In the genomic region with DNA sequence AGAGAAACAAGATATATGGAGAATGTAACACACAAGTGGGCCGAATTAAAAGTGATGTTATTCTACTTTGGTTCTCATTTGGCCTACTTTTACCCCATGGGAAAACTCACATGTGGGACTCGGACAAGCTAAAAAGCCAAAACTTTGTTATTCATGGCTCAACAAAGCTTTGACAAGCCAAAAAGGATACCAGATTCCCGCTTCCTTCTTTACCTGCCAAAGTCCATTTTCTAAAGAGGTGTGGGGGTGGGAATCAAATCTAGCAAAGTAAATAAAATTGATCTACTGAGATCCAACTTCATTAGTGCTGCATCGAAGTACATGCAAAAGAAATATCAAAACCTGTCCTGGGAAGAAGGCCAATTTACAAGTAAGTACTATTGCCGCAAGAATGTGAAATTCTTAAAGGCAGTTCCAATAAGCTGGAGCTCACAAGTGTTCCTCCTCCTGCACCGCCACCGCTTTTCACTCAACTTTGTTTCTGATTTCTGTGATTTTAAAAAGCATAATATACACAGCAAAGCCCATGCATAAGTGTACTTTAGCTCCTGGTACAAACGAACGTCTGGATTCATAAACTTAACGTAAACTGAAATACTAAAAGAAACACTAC, we compare ENCODE assay signal across 9 cellular contexts. TPM values are rescaled to one million over a fixed set of nuclear protein-coding genes. Genes with fewer than 3 reads are reported as not detected.
DNase-seq lines count a peak whose midpoint lies in the region; ATAC-seq, FAIRE-seq and TF ChIP-seq lines count a peak whose summit lies in the region.
"Had no signal": no experiment of that assay in that cellular context is flagged by ENCODE, and none has a peak within 500 bp of the region (broad histone marks: within the 10 kb centered on the region; RNA-seq: fewer than 3 reads in every experiment).

No MANE protein-coding gene starts in this region.

- no peaks in the 10 kb centered on the region for H3K27me3 Mint-ChIP-seq in mesothelial cell of epicardium (ENCODE audit: low read depth)

- peak overlapping the region; percentile 86 for H3K9ac ChIP-seq in HUES6 (ENCODE audit: low read length)

- H3K9me3 Mint-ChIP-seq in mesothelial cell of epicardium: peaks cover 14% of the 10 kb centered on the region

- peak overlapping the region; percentile 96 for H3K27ac Mint-ChIP-seq in mesothelial cell of epicardium

- intact Hi-C loops in breast epithelium (cut with DNase I; ENCODE audit: low total_unique reads): no loop called here

- DNase-seq in A549 (ENCODE audit: low read depth in 1 of 2, low spot score in 1 of 2) (no peak), breast epithelium (ENCODE audit: low spot score in 2 of 2) (no peak), mesothelial cell of epicardium (ENCODE audit: low spot score in 2 of 2, unreplicated experiment in 2 of 2) (no peak), NCI-H1105 (lab: John Stamatoyannopoulos, UW) (no peak)

- TF ChIP-seq RAD21 in A549 (conservative IDR thresholded peaks at IDR 0.05 in 1 of 2, IDR thresholded peaks at IDR 0.05 in 1 of 2): no peak

- H3K4me3 Mint-ChIP-seq in mesothelial cell of epicardium: peak overlapping the region; percentile 94

- POLR2A ChIA-PET in A549 (lab: Yijun Ruan, JAX): no interaction called here

- TF ChIP-seq POLR2A in A549 (IDR thresholded peaks at IDR 0.05; ENCODE audit: low read length) (no peak), breast epithelium (IDR thresholded peaks at IDR 0.05) (no peak)

- H3K4me1 Mint-ChIP-seq in mesothelial cell of epicardium: peaks cover 45% of the 10 kb centered on the region

- H3K27ac ChIP-seq in A549: peak overlapping the region in 1 of 2 experiments; percentile 97; a peak in 3 of 6 replicates
- H3K27ac ChIP-seq in HUES6 (ENCODE audit: low read depth, low read length): no peak overlapping the region
- H3K27ac ChIP-seq in breast epithelium: peak overlapping the region; percentile 97 to 99

- H3K27me3 ChIP-seq in HUES6 (ENCODE audit: control insufficient read depth, insufficient read depth, low read length): no peaks in the 10 kb centered on the region
- H3K27me3 ChIP-seq in breast epithelium: no peaks in the 10 kb centered on the region

- 60% methylated on average over 10 of the region's 10 CpGs for WGBS in A549 (ENCODE audit: missing lambda C conversion rate)

- no peak for FAIRE-seq in A549 (lab: Jason Lieb, UNC)
- FAIRE-seq: GM18507 had no signal

- peak overlapping the region; percentile 96 for H3K4me2 ChIP-seq in A549

- H3K4me3 ChIP-seq in A549 (peak overlapping the region; percentile 83), HUES6 (ENCODE audit: low read depth, low read length) (peak overlapping the region; percentile 87), breast epithelium (peak overlapping the region; percentile 82 to 93 (median 93))

- ATAC-seq in A549: no peak
- ATAC-seq in HG03139 (IDR thresholded peaks at IDR 0.05; ENCODE audit: unreplicated experiment): no peak
- no peak for ATAC-seq in GM19463 (IDR thresholded peaks at IDR 0.05; ENCODE audit: unreplicated experiment)
- no peak for ATAC-seq in HG03460 (IDR thresholded peaks at IDR 0.05; ENCODE audit: unreplicated experiment)

- peaks cover 20% of the 10 kb centered on the region for H3K4me1 ChIP-seq in A549
- peaks cover 33% of the 10 kb centered on the region for H3K4me1 ChIP-seq in HUES6 (ENCODE audit: control insufficient read depth, insufficient read depth, low read length)
- peaks cover 0 to 14% of the 10 kb centered on the region in 2 donors for H3K4me1 ChIP-seq in breast epithelium

- peaks cover 15% of the 10 kb centered on the region for H3K36me3 ChIP-seq in HUES6 (ENCODE audit: control insufficient read depth, insufficient read depth, low read length)
- H3K36me3 ChIP-seq in breast epithelium: no peaks in the 10 kb centered on the region

- TF ChIP-seq CTCF in A549 (IDR thresholded peaks at IDR 0.05): no peak
- no peak for TF ChIP-seq CTCF in breast epithelium (IDR thresholded peaks at IDR 0.05)
- TF ChIP-seq CTCF in mesothelial cell of epicardium (IDR thresholded peaks at IDR 0.05; ENCODE audit: unreplicated experiment): no peak

- H3K9me3 ChIP-seq in A549 (no peaks in the 10 kb centered on the region), HUES6 (ENCODE audit: control insufficient read depth, insufficient read depth, low read depth, low read length) (peaks cover 6% of the 10 kb centered on the region), breast epithelium (no peaks in the 10 kb centered on the region)

- CTCF ChIA-PET in A549 (lab: Yijun Ruan, JAX): interaction anchor here (0.9 to 3.4 kb wide), 6 partner anchors 14 to 208 kb away, joined by 3 to 13 read pairs (median 4); no protein-coding TSS in a partner anchor

- no peak for TF ChIP-seq EP300 in A549 (IDR thresholded peaks at IDR 0.05)

- H3K36me3 Mint-ChIP-seq in mesothelial cell of epicardium: peaks cover 17% of the 10 kb centered on the region

TF ChIP-seq in A549, 52 proteins besides CTCF, POLR2A, EP300 and RAD21:
- TF ChIP-seq NFE2L2 (conservative IDR thresholded peaks at IDR 0.05; ENCODE audit: low read length): no peak
- TF ChIP-seq, protein P1, sequence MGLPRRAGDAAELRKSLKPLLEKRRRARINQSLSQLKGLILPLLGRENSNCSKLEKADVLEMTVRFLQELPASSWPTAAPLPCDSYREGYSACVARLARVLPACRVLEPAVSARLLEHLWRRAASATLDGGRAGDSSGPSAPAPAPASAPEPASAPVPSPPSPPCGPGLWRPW (IDR thresholded peaks at IDR 0.05): no peak
- TF ChIP-seq, protein P2, sequence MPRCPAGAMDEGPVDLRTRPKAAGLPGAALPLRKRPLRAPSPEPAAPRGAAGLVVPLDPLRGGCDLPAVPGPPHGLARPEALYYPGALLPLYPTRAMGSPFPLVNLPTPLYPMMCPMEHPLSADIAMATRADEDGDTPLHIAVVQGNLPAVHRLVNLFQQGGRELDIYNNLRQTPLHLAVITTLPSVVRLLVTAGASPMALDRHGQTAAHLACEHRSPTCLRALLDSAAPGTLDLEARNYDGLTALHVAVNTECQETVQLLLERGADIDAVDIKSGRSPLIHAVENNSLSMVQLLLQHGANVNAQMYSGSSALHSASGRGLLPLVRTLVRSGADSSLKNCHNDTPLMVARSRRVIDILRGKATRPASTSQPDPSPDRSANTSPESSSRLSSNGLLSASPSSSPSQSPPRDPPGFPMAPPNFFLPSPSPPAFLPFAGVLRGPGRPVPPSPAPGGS (IDR thresholded peaks at IDR 0.05): no peak
- TF ChIP-seq, protein P3, sequence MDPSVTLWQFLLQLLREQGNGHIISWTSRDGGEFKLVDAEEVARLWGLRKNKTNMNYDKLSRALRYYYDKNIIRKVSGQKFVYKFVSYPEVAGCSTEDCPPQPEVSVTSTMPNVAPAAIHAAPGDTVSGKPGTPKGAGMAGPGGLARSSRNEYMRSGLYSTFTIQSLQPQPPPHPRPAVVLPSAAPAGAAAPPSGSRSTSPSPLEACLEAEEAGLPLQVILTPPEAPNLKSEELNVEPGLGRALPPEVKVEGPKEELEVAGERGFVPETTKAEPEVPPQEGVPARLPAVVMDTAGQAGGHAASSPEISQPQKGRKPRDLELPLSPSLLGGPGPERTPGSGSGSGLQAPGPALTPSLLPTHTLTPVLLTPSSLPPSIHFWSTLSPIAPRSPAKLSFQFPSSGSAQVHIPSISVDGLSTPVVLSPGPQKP (IDR thresholded peaks at IDR 0.05; ENCODE audit: low read depth, low read length): no peak
- TF ChIP-seq, protein P4, sequence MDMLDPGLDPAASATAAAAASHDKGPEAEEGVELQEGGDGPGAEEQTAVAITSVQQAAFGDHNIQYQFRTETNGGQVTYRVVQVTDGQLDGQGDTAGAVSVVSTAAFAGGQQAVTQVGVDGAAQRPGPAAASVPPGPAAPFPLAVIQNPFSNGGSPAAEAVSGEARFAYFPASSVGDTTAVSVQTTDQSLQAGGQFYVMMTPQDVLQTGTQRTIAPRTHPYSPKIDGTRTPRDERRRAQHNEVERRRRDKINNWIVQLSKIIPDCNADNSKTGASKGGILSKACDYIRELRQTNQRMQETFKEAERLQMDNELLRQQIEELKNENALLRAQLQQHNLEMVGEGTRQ (IDR thresholded peaks at IDR 0.05): no peak
- no peak for TF ChIP-seq ZNF302 (CRISPR knock-in tag; IDR thresholded peaks at IDR 0.05)
- no peak for TF ChIP-seq HEYL (CRISPR knock-in tag; IDR thresholded peaks at IDR 0.05)
- TF ChIP-seq ZFP36 (IDR thresholded peaks at IDR 0.05; ENCODE audit: borderline replicate concordance, partially characterized antibody): no peak
- no peak for TF ChIP-seq HOXA7 (CRISPR knock-in tag; IDR thresholded peaks at IDR 0.05)
- no peak for TF ChIP-seq MAZ (IDR thresholded peaks at IDR 0.05; ENCODE audit: borderline replicate concordance, low read depth, low read length)
- no peak for TF ChIP-seq FOXS1 (CRISPR knock-in tag; IDR thresholded peaks at IDR 0.05)
- TF ChIP-seq HOXB5 (CRISPR knock-in tag; IDR thresholded peaks at IDR 0.05): no peak
- no peak for TF ChIP-seq FOSB (CRISPR knock-in tag; IDR thresholded peaks at IDR 0.05)
- TF ChIP-seq CBX8 (IDR thresholded peaks at IDR 0.05): no peak
- no peak for TF ChIP-seq EHMT2 (IDR thresholded peaks at IDR 0.05; ENCODE audit: low read depth)
- TF ChIP-seq KDM1A (IDR thresholded peaks at IDR 0.05; ENCODE audit: low read depth): no peak
- TF ChIP-seq MAFK (IDR thresholded peaks at IDR 0.05; ENCODE audit: partially characterized antibody): no peak

RNA-seq across cellular contexts. Expression of a gene that starts 1.1 kb away (rescaled TPM):
- 6.3 and 6.8 TPM in 2 replicates for polyA plus RNA-seq in A549 (2011; rRNA removed)
- 1.8 and 2.1 TPM in 2 replicates for polyA plus RNA-seq in A549 (2012; cell fraction: cytosol; rRNA removed)
- 1.2 and 1.6 TPM in 2 replicates for polyA plus RNA-seq in A549 (2012; cell fraction: nucleus; rRNA removed)
- 2.7 to 3.3 TPM (median 2.7 TPM) in 3 replicates for polyA plus RNA-seq in A549 (2017; fragmentation: RNase III; extraction: RNeasy Plus Mini Kit Qiagen cat#74134 plus additional on column Dnase treatment)
- 6.4 and 7.9 TPM in 2 replicates for polyA minus RNA-seq in A549 (2011; rRNA and poly(A)+ RNA removed)
- total RNA-seq in breast epithelium: 10 to 100 TPM in 2 of 3 donors, 1 to 10 TPM in 1; 5.9 to 19.3 (median 19.2) TPM
- total RNA-seq in mesothelial cell of epicardium: 12.8 to 14.4 TPM (median 13.6 TPM) in 3 replicates

RNA-seq across cellular contexts. Expression of a gene that starts 2.5 kb away (rescaled TPM):
- polyA plus RNA-seq in A549 (2011; rRNA removed) (161 and 192 TPM in 2 replicates), A549 (2017; fragmentation: RNase III; extraction: RNeasy Plus Mini Kit Qiagen cat#74134 plus additional on column Dnase treatment) (110 to 120 TPM (median 117 TPM) in 3 replicates)
- 92.9 and 94.6 TPM in 2 replicates for polyA plus RNA-seq in A549 (2012; cell fraction: cytosol; rRNA removed)
- 34.2 and 50.6 TPM in 2 replicates for polyA plus RNA-seq in A549 (2012; cell fraction: nucleus; rRNA removed)
- polyA minus RNA-seq in A549 (2011; rRNA and poly(A)+ RNA removed): 30.3 and 31.6 TPM in 2 replicates
- total RNA-seq in breast epithelium (100 to 1,000 TPM; 103 to 130 (median 115) TPM), mesothelial cell of epicardium (119 to 120 TPM (median 120 TPM) in 3 replicates)
